ENCODE assay signal across 2 cellular contexts in the genomic region with DNA sequence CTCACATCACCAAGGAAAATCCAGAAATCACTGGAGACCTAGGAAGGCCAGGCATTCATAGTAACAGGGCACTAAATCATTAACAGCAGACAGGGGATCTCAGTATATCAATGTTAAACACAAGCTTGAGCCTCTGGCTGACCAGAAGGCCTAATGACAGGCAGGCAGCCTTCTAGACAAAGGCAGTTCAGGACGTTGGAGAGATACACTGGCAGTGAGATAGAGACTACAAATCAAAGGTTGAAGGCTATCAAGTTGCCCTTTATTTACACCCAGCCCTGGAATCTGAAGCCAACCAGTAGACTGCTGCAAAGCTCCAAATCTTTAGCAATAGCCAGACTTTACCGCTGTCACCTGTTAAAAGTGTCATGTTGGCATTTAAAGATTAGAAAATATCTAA.
TF ChIP-seq lines count a peak whose summit lies in the region.

No MANE protein-coding gene starts in this region.

TF ChIP-seq in HEK293, 187 proteins besides CTCF, POLR2A, EP300 and RAD21:
- TF ChIP-seq REST (tag by site-specific recombination; IDR thresholded peaks at IDR 0.05) (peak; percentile 63; the same call in 1 of the 2 replicates), ZNF174 (tag by site-specific recombination; IDR thresholded peaks at IDR 0.05) (no peak)
TF ChIP-seq in HEK293: peak in this region for 1.

TF ChIP-seq in HepG2, 621 proteins besides CTCF, POLR2A, EP300 and RAD21 (continued from another document):
- TF ChIP-seq ZNF496 (CRISPR knock-in tag; IDR thresholded peaks at IDR 0.05; ENCODE audit: insufficient replicate concordance) = no peak
- no peak for TF ChIP-seq NCOA1 (CRISPR knock-in tag; IDR thresholded peaks at IDR 0.05)
- TF ChIP-seq REST (IDR thresholded peaks at IDR 0.05; ENCODE audit: borderline replicate concordance in 1 of 2, low read depth in 1 of 2, low read length in 2 of 2) = peak in 1 of 2 experiments; percentile 82
- TF ChIP-seq MIER2 (CRISPR knock-in tag; IDR thresholded peaks at IDR 0.05) = peak; percentile 75
- no peak for TF ChIP-seq MTF2 (CRISPR knock-in tag; IDR thresholded peaks at IDR 0.05; ENCODE audit: borderline replicate concordance)
- 0 out of 2 replicates have a peak, but pooled peaks have one; percentile 18 for TF ChIP-seq MAFF (IDR thresholded peaks at IDR 0.05; ENCODE audit: low read depth, low read length)
- TF ChIP-seq MAFK (conservative IDR thresholded peaks at IDR 0.05 in 1 of 2, IDR thresholded peaks at IDR 0.05 in 1 of 2; ENCODE audit: low read length in 2 of 2) = 0 out of 4 replicates have a peak, but pooled peaks have one; percentile 15 to 41
